In the genomic region with DNA sequence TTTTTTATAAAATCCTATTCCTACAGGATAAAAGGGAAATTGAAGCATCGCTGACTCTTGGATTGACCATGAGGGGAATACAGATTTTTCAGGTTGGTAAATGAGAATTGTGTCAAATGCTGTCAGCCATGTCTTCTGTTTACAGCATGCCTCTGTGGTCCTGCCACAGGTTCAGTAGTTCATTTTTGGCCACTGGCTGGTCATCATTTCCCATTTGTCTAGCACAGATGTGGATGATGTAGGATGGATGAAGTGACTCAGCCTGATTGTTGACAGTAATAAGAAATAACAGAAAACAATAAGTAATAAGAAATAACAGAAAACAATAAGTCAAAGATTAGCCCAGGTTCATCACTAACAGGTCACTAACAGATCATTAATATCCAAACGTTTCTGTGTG, we compare ENCODE assay signal across 15 cellular contexts. TPM values are rescaled to one million over a fixed set of nuclear protein-coding genes. Genes with fewer than 3 reads are reported as not detected.
A peak's percentile ranks its signal among the peaks of the same experiment; 100 is the strongest.
DNase-seq lines count a peak whose midpoint lies in the region; FAIRE-seq and TF ChIP-seq lines count a peak whose summit lies in the region.
"Had no signal": no experiment of that assay in that cellular context is flagged by ENCODE, and none has a peak within 500 bp of the region (broad histone marks: within the 10 kb centered on the region; RNA-seq: fewer than 3 reads in every experiment).

No MANE protein-coding gene starts in this region.

- FAIRE-seq in GM19239 (lab: Jason Lieb, UNC): no peak
- FAIRE-seq: A204.1 had no signal

- DNase-seq in GM23248: peak; percentile 61
- DNase-seq in brain microvascular endothelial cell: no peak
- DNase-seq in myocyte (ENCODE audit: low read depth): peak; percentile 46
- DNase-seq in pons (ENCODE audit: low spot score): no peak
- no peak for DNase-seq in T-helper 1 cell
- DNase-seq in esophagus muscularis mucosa (ENCODE audit: extremely low spot score): no peak
- no peak for DNase-seq in GM19239 (ENCODE audit: insufficient read length, low spot score)
- DNase-seq: Caco-2; CD8-positive, alpha-beta T cell; DND-41; GF-D8; H7 had no signal

- no peak for TF ChIP-seq EP300 in esophagus muscularis mucosa (IDR thresholded peaks at IDR 0.05)

- H3F3A ChIP-seq in GM23248 (ENCODE audit: insufficient read depth): peaks cover 100% of the 10 kb centered on the region

- intact Hi-C loops in esophagus muscularis mucosa (cut with DNase I): no loop called here

- H3K4me2 ChIP-seq in GM23248 (ENCODE audit: unreplicated experiment): no peak overlapping the region
- H3K4me2 ChIP-seq: GM23338 had no signal

- H3K36me3 ChIP-seq in GM23248 (ENCODE audit: low read depth) (peaks cover 100% of the 10 kb centered on the region), brain microvascular endothelial cell (replicated peaks) (peaks cover 97% of the 10 kb centered on the region), esophagus muscularis mucosa (peaks cover 21 to 56% (median 33%) of the 10 kb centered on the region in 4 donors)

- H3K9me2 ChIP-seq in GM23248 (ENCODE audit: insufficient read depth): no peaks in the 10 kb centered on the region

- no peaks in the 10 kb centered on the region for H3K27me3 ChIP-seq in GM23248 (replicated peaks; ENCODE audit: insufficient read depth)
- H3K27me3 ChIP-seq in brain microvascular endothelial cell (replicated peaks): no peaks in the 10 kb centered on the region
- no peaks in the 10 kb centered on the region for H3K27me3 ChIP-seq in esophagus muscularis mucosa

- 76 to 83% methylated on average over 2 of the region's 2 CpGs for WGBS in GM23248 (ENCODE audit: low coverage in 1 of 2, low lambda C conversion rate in 2 of 2, missing lambda C conversion rate in 2 of 2), 2 experiments
- WGBS in esophagus muscularis mucosa: 77% methylated on average over 2 of the region's 2 CpGs

- peaks cover 54% of the 10 kb centered on the region for H3K4me1 ChIP-seq in GM23248 (ENCODE audit: insufficient read depth)
- no peaks in the 10 kb centered on the region for H3K4me1 ChIP-seq in esophagus muscularis mucosa

- peak overlapping the region; percentile 9; the same call in 1 of the 2 replicates for H3K9ac ChIP-seq in GM23248

- peaks cover 9% of the 10 kb centered on the region; the same call in 1 of the 2 replicates for H4K20me1 ChIP-seq in GM23248 (ENCODE audit: insufficient read depth)

- no peak overlapping the region for H3K4me3 ChIP-seq in GM23248
- H3K4me3 ChIP-seq in brain microvascular endothelial cell (ENCODE audit: low read depth, low read length): no peak overlapping the region
- H3K4me3 ChIP-seq in esophagus muscularis mucosa: no peak overlapping the region
- H3K4me3 ChIP-seq: GM23338 had no signal

- TF ChIP-seq POLR2A in esophagus muscularis mucosa (IDR thresholded peaks at IDR 0.05; ENCODE audit: low read depth): no peak

- TF ChIP-seq CTCF in brain microvascular endothelial cell (IDR thresholded peaks at IDR 0.05; ENCODE audit: low read depth, low read length, missing control alignments) (no peak), esophagus muscularis mucosa (IDR thresholded peaks at IDR 0.05) (no peak)

- H3K9me3 ChIP-seq in GM23248 (ENCODE audit: low read depth): no peaks in the 10 kb centered on the region
- H3K9me3 ChIP-seq in esophagus muscularis mucosa: no peaks in the 10 kb centered on the region
- H3K9me3 ChIP-seq: Caco-2 had no signal

- in situ Hi-C loops in GM23248 (cut with MboI): no loop called here
- in situ Hi-C loops in brain microvascular endothelial cell (cut with HindIII; ENCODE audit: low pct_ligation_motif_present, low sequenced_read_pairs): no loop called here

- H3K27ac ChIP-seq in GM23248 (peak overlapping the region; percentile 68), brain microvascular endothelial cell (peak overlapping the region; percentile 11), esophagus muscularis mucosa (replicated peaks in 1 of 4) (no peak overlapping the region)

- H3K79me2 ChIP-seq in GM23248 (ENCODE audit: insufficient read depth): peaks cover 100% of the 10 kb centered on the region

- H2AFZ ChIP-seq in GM23248: no peak overlapping the region
- H2AFZ ChIP-seq: GM23338 had no signal

RNA-seq across cellular contexts. Expression of a gene that starts 59.8 kb away (rescaled TPM):
- total RNA-seq in GM23248 (2014; rRNA removed; shearing (Covaris generic)): 795 and 861 TPM in 2 replicates
- polyA plus RNA-seq in GM23248 (2016; fragmentation: Nextera tagmentation; extraction: Ambion mirVana): 550 and 553 TPM in 2 replicates
- total RNA-seq in myocyte (96.5 and 169 TPM in 2 replicates), esophagus muscularis mucosa (10 to 100 TPM; 35.7 to 44.9 (median 37.5) TPM)
- polyA plus RNA-seq in myocyte (2012): 91.5 TPM
- polyA plus RNA-seq: IgD-negative memory B cell had no signal

Comparison
In these comparisons a context has a peak if more than half of its experiments do, and no peak if none do; other contexts are left out.
1. DNase-seq: peak in GM23248 (single experiment) and myocyte (single experiment); none in brain microvascular endothelial cell (single experiment), pons (single experiment), T-helper 1 cell (0 of 5), esophagus muscularis mucosa (single experiment) and GM19239 (single experiment).
2. H3K27ac ChIP-seq: peak in GM23248 (single experiment) and brain microvascular endothelial cell (single experiment); none in esophagus muscularis mucosa (0 of 4).